8 cellular contexts compared by ENCODE assay signal in the genomic region with DNA sequence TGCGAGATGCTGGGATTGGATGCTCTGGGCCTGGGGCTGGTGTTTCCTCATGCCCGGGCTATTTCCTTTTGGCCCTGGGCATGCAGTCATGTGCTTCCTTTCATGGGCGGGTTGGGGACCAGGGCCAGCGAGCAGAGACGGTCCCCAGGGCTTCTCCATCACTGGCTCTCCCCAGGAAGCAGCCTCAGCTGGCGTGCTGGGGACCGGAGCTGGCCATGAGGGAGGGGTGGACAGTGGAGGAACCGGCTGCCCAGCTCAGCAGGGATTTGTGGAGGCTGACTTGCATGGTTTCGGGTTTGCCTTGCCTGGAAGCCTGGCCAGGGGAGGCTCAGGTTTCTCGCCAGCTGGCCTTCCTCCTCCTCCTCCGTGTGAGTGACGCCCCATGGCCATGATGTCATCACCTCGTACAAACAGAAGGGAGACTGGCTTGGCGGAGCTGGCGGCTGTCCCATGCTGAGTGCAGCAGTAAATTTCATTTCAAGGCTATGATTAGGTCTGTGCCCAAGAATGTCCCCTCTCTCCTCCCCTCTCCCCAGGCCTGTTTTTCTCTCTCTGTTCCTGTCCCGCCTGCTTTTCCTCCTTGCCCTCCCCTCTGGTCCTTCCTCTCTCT. TPM values are rescaled to one million over a fixed set of nuclear protein-coding genes. Genes with fewer than 3 reads are reported as not detected.
DNase-seq lines count a peak whose midpoint lies in the region; ATAC-seq and TF ChIP-seq lines count a peak whose summit lies in the region.

No MANE protein-coding gene starts in this region.

- ATAC-seq in GM21717 (IDR thresholded peaks at IDR 0.05; ENCODE audit: unreplicated experiment): no peak
- no peak for ATAC-seq in activated naive CD8-positive, alpha-beta T cell treated with anti-CD3 and anti-CD28 coated beads, Interleukin-2, amount 50 U/mL, for 24 hours
- no peak for ATAC-seq in HG03196 (IDR thresholded peaks at IDR 0.05; ENCODE audit: unreplicated experiment)

- H4K20me1 ChIP-seq in osteoblast (ENCODE audit: insufficient read depth, low read length): no peaks in the 10 kb centered on the region

- H3K27me3 Mint-ChIP-seq in Calu3 (ENCODE audit: unreplicated experiment): no peaks in the 10 kb centered on the region
- H3K27me3 Mint-ChIP-seq in activated CD4-positive, alpha-beta memory T cell treated with anti-CD3 and anti-CD28 coated beads for 36 hours: no peaks in the 10 kb centered on the region
- H3K27me3 Mint-ChIP-seq in activated naive CD8-positive, alpha-beta T cell treated with anti-CD3 and anti-CD28 coated beads, Interleukin-2, amount 50 U/mL, for 24 hours: peaks cover 3% of the 10 kb centered on the region

- H3K4me1 Mint-ChIP-seq in Calu3 (ENCODE audit: low read depth, unreplicated experiment): peaks cover 35% of the 10 kb centered on the region
- H3K4me1 Mint-ChIP-seq in activated CD4-positive, alpha-beta memory T cell treated with anti-CD3 and anti-CD28 coated beads for 36 hours (ENCODE audit: low read depth): peaks cover 17% of the 10 kb centered on the region
- peaks cover 9% of the 10 kb centered on the region for H3K4me1 Mint-ChIP-seq in activated naive CD8-positive, alpha-beta T cell treated with anti-CD3 and anti-CD28 coated beads, Interleukin-2, amount 50 U/mL, for 24 hours

- H3K4me2 ChIP-seq in osteoblast (ENCODE audit: insufficient read depth, low read length): peak overlapping the region; percentile 80

- H3K4me1 ChIP-seq in osteoblast (ENCODE audit: insufficient read depth, low read length): peaks cover 44% of the 10 kb centered on the region

- H2AFZ ChIP-seq in osteoblast (ENCODE audit: low read length): peak overlapping the region; percentile 48

- peak overlapping the region; percentile 55 for H3K4me3 ChIP-seq in osteoblast (ENCODE audit: insufficient read depth, low read length)

- POLR2A ChIA-PET in activated CD4-positive, alpha-beta memory T cell treated with anti-CD3 and anti-CD28 coated beads for 36 hours (lab: Charles Lee): no interaction called here

- no peaks in the 10 kb centered on the region for H3K36me3 ChIP-seq in osteoblast (ENCODE audit: insufficient read depth, low read length)

- H3K4me3 Mint-ChIP-seq in Calu3 (ENCODE audit: low read depth, unreplicated experiment): peak overlapping the region; percentile 5
- no peak overlapping the region for H3K4me3 Mint-ChIP-seq in activated CD4-positive, alpha-beta memory T cell treated with anti-CD3 and anti-CD28 coated beads for 36 hours
- no peak overlapping the region for H3K4me3 Mint-ChIP-seq in activated naive CD8-positive, alpha-beta T cell treated with anti-CD3 and anti-CD28 coated beads, Interleukin-2, amount 50 U/mL, for 24 hours

- peak overlapping the region; percentile 98 for H3K27ac ChIP-seq in osteoblast (ENCODE audit: low read depth, low read length)

- peak overlapping the region; percentile 94 for H3K27ac Mint-ChIP-seq in Calu3 (ENCODE audit: unreplicated experiment)
- peak overlapping the region; percentile 8 for H3K27ac Mint-ChIP-seq in activated CD4-positive, alpha-beta memory T cell treated with anti-CD3 and anti-CD28 coated beads for 36 hours
- H3K27ac Mint-ChIP-seq in activated naive CD8-positive, alpha-beta T cell treated with anti-CD3 and anti-CD28 coated beads, Interleukin-2, amount 50 U/mL, for 24 hours: no peak overlapping the region

- no peaks in the 10 kb centered on the region for H3K79me2 ChIP-seq in osteoblast (ENCODE audit: insufficient read depth, low read length)

- CTCF ChIA-PET in Calu3 (lab: Charles Lee): interaction anchor here (1.0 to 2.0 kb wide), 4 partner anchors 17 to 65 kb away, joined by 3 to 5 read pairs (median 4); no protein-coding TSS in a partner anchor
- CTCF ChIA-PET in activated CD4-positive, alpha-beta memory T cell treated with anti-CD3 and anti-CD28 coated beads for 36 hours (lab: Charles Lee): interaction anchor here (1.2 kb wide), 1 partner anchor 36 kb away, joined by 3 read pairs; no protein-coding TSS in a partner anchor

- BruUV-seq in Calu3 (replicated peaks; lab: Mats Ljungman, UMichigan): no TSS peak

- intact Hi-C loops in Calu3 (cut with micrococcal nuclease; ENCODE audit: unreplicated experiment): no loop called here
- intact Hi-C loops in activated CD4-positive, alpha-beta memory T cell treated with anti-CD3 and anti-CD28 coated beads for 36 hours (cut with micrococcal nuclease): loop anchor here (2.0 kb wide), 1 partner anchor 37 kb away; no protein-coding TSS in a partner anchor

- no peak for TF ChIP-seq CTCF in Calu3 (IDR thresholded peaks at IDR 0.05; ENCODE audit: unreplicated experiment)
- TF ChIP-seq CTCF in osteoblast (IDR thresholded peaks at IDR 0.05; ENCODE audit: extremely low read depth, low read depth, low read length): no peak

- H3K36me3 Mint-ChIP-seq in Calu3 (ENCODE audit: insufficient read depth, unreplicated experiment): peaks cover 15% of the 10 kb centered on the region
- H3K36me3 Mint-ChIP-seq in activated CD4-positive, alpha-beta memory T cell treated with anti-CD3 and anti-CD28 coated beads for 36 hours: no peaks in the 10 kb centered on the region
- H3K36me3 Mint-ChIP-seq in activated naive CD8-positive, alpha-beta T cell treated with anti-CD3 and anti-CD28 coated beads, Interleukin-2, amount 50 U/mL, for 24 hours (ENCODE audit: low read depth): no peaks in the 10 kb centered on the region

- no peaks in the 10 kb centered on the region for H3K9me3 Mint-ChIP-seq in Calu3 (ENCODE audit: low read depth, unreplicated experiment)
- H3K9me3 Mint-ChIP-seq in activated CD4-positive, alpha-beta memory T cell treated with anti-CD3 and anti-CD28 coated beads for 36 hours: no peaks in the 10 kb centered on the region
- H3K9me3 Mint-ChIP-seq in activated naive CD8-positive, alpha-beta T cell treated with anti-CD3 and anti-CD28 coated beads, Interleukin-2, amount 50 U/mL, for 24 hours: no peaks in the 10 kb centered on the region

- peak; percentile 89 for DNase-seq in Calu3
- peak; percentile 94 for DNase-seq in NCI-H146 (lab: John Stamatoyannopoulos, UW)
- no peak for DNase-seq in activated CD4-positive, alpha-beta memory T cell treated with anti-CD3 and anti-CD28 coated beads for 36 hours
- DNase-seq in glomerular visceral epithelial cell (ENCODE audit: extremely low spot score): peak; percentile 95
- DNase-seq in osteoblast (ENCODE audit: insufficient read length, low spot score, missing footprints): peak; percentile 98
- DNase-seq in activated naive CD8-positive, alpha-beta T cell treated with anti-CD3 and anti-CD28 coated beads, Interleukin-2, amount 50 U/mL, for 24 hours: no peak

- H3K27me3 ChIP-seq in osteoblast (ENCODE audit: insufficient read depth, low read length): no peaks in the 10 kb centered on the region

- H3K9me3 ChIP-seq in osteoblast (ENCODE audit: low read depth, low read length): no peaks in the 10 kb centered on the region

RNA-seq across cellular contexts. Expression of a gene that starts 8.9 kb away (rescaled TPM):
- total RNA-seq in Calu3 (2022): 246 and 262 TPM in 2 replicates
- 1 to 10 TPM; 1.1 TPM for total RNA-seq in activated CD4-positive, alpha-beta memory T cell treated with anti-CD3 and anti-CD28 coated beads for 36 hours
- total RNA-seq in osteoblast: 164 and 171 TPM in 2 replicates

RNA-seq across cellular contexts. Expression of a gene that starts 31.1 kb away (rescaled TPM):
- total RNA-seq in Calu3 (2022) (4.6 and 6.0 TPM in 2 replicates), osteoblast (2.5 and 5.3 TPM in 2 replicates)
- total RNA-seq in activated CD4-positive, alpha-beta memory T cell treated with anti-CD3 and anti-CD28 coated beads for 36 hours: not detected

RNA-seq across cellular contexts. Expression of a gene that starts 45.7 kb away (rescaled TPM):
- 747 and 1,100 TPM in 2 replicates for total RNA-seq in Calu3 (2022)
- total RNA-seq in activated CD4-positive, alpha-beta memory T cell treated with anti-CD3 and anti-CD28 coated beads for 36 hours: 10 to 100 TPM; 48.0 to 49.5 TPM
- total RNA-seq in osteoblast: 388 and 457 TPM in 2 replicates

Comparison
In these comparisons a context has a peak if more than half of its experiments do, and no peak if none do; other contexts are left out.
1. DNase-seq: peak in Calu3 (single experiment), NCI-H146 (single experiment), glomerular visceral epithelial cell (single experiment) and osteoblast (single experiment); none in activated CD4-positive, alpha-beta memory T cell treated with anti-CD3 and anti-CD28 coated beads for 36 hours (single experiment) and activated naive CD8-positive, alpha-beta T cell treated with anti-CD3 and anti-CD28 coated beads, Interleukin-2, amount 50 U/mL, for 24 hours (single experiment).
2. RNA of a gene that starts 8.9 kb away (total RNA-seq): 246 to 262 TPM in Calu3 and 164 to 171 TPM in osteoblast; 1.1 TPM in activated CD4-positive, alpha-beta memory T cell treated with anti-CD3 and anti-CD28 coated beads for 36 hours; every median in the first group is over 10 times any median in the second.